14 cellular contexts compared by ENCODE assay signal in genomic region chr3:190491533-190492054, GRCh38. TPM values are rescaled to one million over a fixed set of nuclear protein-coding genes. Genes with fewer than 3 reads are reported as not detected.
DNase-seq lines count a peak whose midpoint lies in the region; ATAC-seq, FAIRE-seq and TF ChIP-seq lines count a peak whose summit lies in the region.
"Had no signal": no experiment of that assay in that cellular context is flagged by ENCODE, and none has a peak within 500 bp of the region (broad histone marks: within the 10 kb centered on the region; RNA-seq: fewer than 3 reads in every experiment).

No MANE protein-coding gene starts in this region.

- H3K27ac Mint-ChIP-seq in activated naive CD4-positive, alpha-beta T cell treated with anti-CD3 and anti-CD28 coated beads for 36 hours = no peak overlapping the region
- no peak overlapping the region for H3K27ac Mint-ChIP-seq in stimulated activated naive B cell treated with anti-CD40 and anti-IgM and Interleukin-4, amounts not matched to agents 10 μg/mL and 1 μg/mL and 100 μg/mL, for 72 hours
- H3K27ac Mint-ChIP-seq: endodermal cell had no signal

- H3K36me3 ChIP-seq in heart left ventricle (no peaks in the 10 kb centered on the region), stomach (no peaks in the 10 kb centered on the region)
- H3K36me3 ChIP-seq: BLaER1 treated with 17β-estradiol and CSF1 and Interleukin-3, amounts not matched to agents 10 nM and 100 nM had no signal

- peak overlapping the region; percentile 41 to 86 (median 77) for H3K27ac ChIP-seq in heart left ventricle
- H3K27ac ChIP-seq in stomach = no peak overlapping the region
- H3K27ac ChIP-seq: BLaER1 treated with 17β-estradiol and CSF1 and Interleukin-3, amounts not matched to agents 10 nM and 100 nM had no signal

- ATAC-seq in heart left ventricle (peak; percentile 83 to 91 (median 90)), GM21360 (IDR thresholded peaks at IDR 0.05; ENCODE audit: unreplicated experiment) (no peak)
- peak; percentile 81 for ATAC-seq in stimulated activated naive B cell treated with anti-CD40 and anti-IgM and Interleukin-4, amounts not matched to agents 10 μg/mL and 1 μg/mL and 100 μg/mL, for 72 hours (replicated peaks)

- intact Hi-C loops in activated naive CD4-positive, alpha-beta T cell treated with anti-CD3 and anti-CD28 coated beads for 36 hours (cut with micrococcal nuclease) = loop anchor here (1.0 to 5.0 kb wide), 8 partner anchors 22 to 649 kb away; partner anchors contain the start of gene CLDN1
- intact Hi-C loops in heart left ventricle (cut with DNase I) = no loop called here
- intact Hi-C loops in stomach (cut with DNase I; ENCODE audit: low total_unique reads) = no loop called here

- peak overlapping the region in 1 of 12 donors; percentile 12 for H3K4me3 ChIP-seq in heart left ventricle
- no peak overlapping the region for H3K4me3 ChIP-seq in stomach
- H3K4me3 ChIP-seq: BLaER1 treated with 17β-estradiol and CSF1 and Interleukin-3, amounts not matched to agents 10 nM and 100 nM had no signal

- peaks cover 24% of the 10 kb centered on the region for H3K4me1 Mint-ChIP-seq in activated naive CD4-positive, alpha-beta T cell treated with anti-CD3 and anti-CD28 coated beads for 36 hours (ENCODE audit: low read depth)
- H3K4me1 Mint-ChIP-seq in stimulated activated naive B cell treated with anti-CD40 and anti-IgM and Interleukin-4, amounts not matched to agents 10 μg/mL and 1 μg/mL and 100 μg/mL, for 72 hours = peaks cover 4 to 17% of the 10 kb centered on the region in 2 donors

- H3K36me3 Mint-ChIP-seq in activated naive CD4-positive, alpha-beta T cell treated with anti-CD3 and anti-CD28 coated beads for 36 hours (ENCODE audit: low read depth) = no peaks in the 10 kb centered on the region
- no peaks in the 10 kb centered on the region for H3K36me3 Mint-ChIP-seq in stimulated activated naive B cell treated with anti-CD40 and anti-IgM and Interleukin-4, amounts not matched to agents 10 μg/mL and 1 μg/mL and 100 μg/mL, for 72 hours

- peaks cover 0 to 31% (median 4%) of the 10 kb centered on the region in 12 donors for H3K4me1 ChIP-seq in heart left ventricle
- peaks cover 0 to under 1% (median 0%) of the 10 kb centered on the region in 4 donors for H3K4me1 ChIP-seq in stomach

- H3K27me3 ChIP-seq in heart left ventricle = peaks cover 0 to 6% (median 0%) of the 10 kb centered on the region in 9 donors
- no peaks in the 10 kb centered on the region for H3K27me3 ChIP-seq in stomach
- H3K27me3 ChIP-seq: BLaER1 treated with 17β-estradiol and CSF1 and Interleukin-3, amounts not matched to agents 10 nM and 100 nM had no signal

- TF ChIP-seq POLR2A in heart left ventricle (IDR thresholded peaks at IDR 0.05) (no peak), stomach (IDR thresholded peaks at IDR 0.05) (no peak)

- no peak for TF ChIP-seq CTCF in heart left ventricle (IDR thresholded peaks at IDR 0.05)
- no peak for TF ChIP-seq CTCF in stomach (IDR thresholded peaks at IDR 0.05)

- H3K9me3 ChIP-seq in heart left ventricle (no peaks in the 10 kb centered on the region), stomach (no peaks in the 10 kb centered on the region)
- H3K9me3 ChIP-seq: BLaER1 treated with 17β-estradiol and CSF1 and Interleukin-3, amounts not matched to agents 10 nM and 100 nM had no signal

- no peaks in the 10 kb centered on the region for H3K9me3 Mint-ChIP-seq in activated naive CD4-positive, alpha-beta T cell treated with anti-CD3 and anti-CD28 coated beads for 36 hours
- peaks cover 0 to 2% of the 10 kb centered on the region in 2 donors for H3K9me3 Mint-ChIP-seq in stimulated activated naive B cell treated with anti-CD40 and anti-IgM and Interleukin-4, amounts not matched to agents 10 μg/mL and 1 μg/mL and 100 μg/mL, for 72 hours
- H3K9me3 Mint-ChIP-seq: endodermal cell had no signal

- FAIRE-seq in RCC 7860 (lab: Jason Lieb, UNC) = peak; percentile 90

- CTCF ChIA-PET in activated naive CD4-positive, alpha-beta T cell treated with anti-CD3 and anti-CD28 coated beads for 36 hours (lab: Charles Lee) = interaction anchor here (1.3 kb wide), 1 partner anchor 23 kb away, joined by 3 read pairs; no protein-coding TSS in a partner anchor

- H3K27me3 Mint-ChIP-seq in activated naive CD4-positive, alpha-beta T cell treated with anti-CD3 and anti-CD28 coated beads for 36 hours (ENCODE audit: low read depth) = peaks cover 46% of the 10 kb centered on the region
- H3K27me3 Mint-ChIP-seq in stimulated activated naive B cell treated with anti-CD40 and anti-IgM and Interleukin-4, amounts not matched to agents 10 μg/mL and 1 μg/mL and 100 μg/mL, for 72 hours = peaks cover 34 to 50% of the 10 kb centered on the region in 2 donors

- 47 to 55% (median 52%) methylated on average over 4 of the region's 4 CpGs for WGBS in heart left ventricle, 4 donors
- 60 to 74% (median 68%) methylated on average over 4 of the region's 4 CpGs for WGBS in stomach, 5 donors

- no peak for TF ChIP-seq EP300 in stomach (IDR thresholded peaks at IDR 0.05)

- no peak overlapping the region for H3K4me3 Mint-ChIP-seq in activated naive CD4-positive, alpha-beta T cell treated with anti-CD3 and anti-CD28 coated beads for 36 hours
- H3K4me3 Mint-ChIP-seq in stimulated activated naive B cell treated with anti-CD40 and anti-IgM and Interleukin-4, amounts not matched to agents 10 μg/mL and 1 μg/mL and 100 μg/mL, for 72 hours = no peak overlapping the region
- H3K4me3 Mint-ChIP-seq: endodermal cell had no signal

- peak; percentile 30 for DNase-seq in activated naive CD4-positive, alpha-beta T cell treated with anti-CD3 and anti-CD28 coated beads for 36 hours
- DNase-seq in activated naive CD4-positive, alpha-beta T cell treated with anti-CD3 and anti-CD28 coated beads, Interleukin-2, amount 50 U/mL, for 16 hours = no peak
- DNase-seq in RCC 7860 (ENCODE audit: low spot score) = peak; percentile 84
- peak; percentile 34 to 68 (median 52) for DNase-seq in heart left ventricle
- DNase-seq in stimulated activated naive B cell treated with anti-CD40 and anti-IgM and Interleukin-4, amounts not matched to agents 10 μg/mL and 1 μg/mL and 100 μg/mL, for 72 hours = no peak
- DNase-seq in NCI-H146 treated with DMSO at 0.1 percent for 48 hours (lab: John Stamatoyannopoulos, UW; ENCODE audit: unreplicated experiment) = no peak
- no peak for DNase-seq in stomach
- DNase-seq: endodermal cell, NCI-H510A treated with DMSO at 0.1 percent for 48 hours, occipital lobe had no signal

RNA-seq across cellular contexts. Expression of gene IL1RAP, which starts 22.3 kb away (rescaled TPM):
- total RNA-seq in activated naive CD4-positive, alpha-beta T cell treated with anti-CD3 and anti-CD28 coated beads for 36 hours = 10 to 100 TPM; 11.0 to 13.7 TPM
- 10 to 100 TPM in 3 of 9 donors, 1 to 10 TPM in 6; 3.9 to 16.4 (median 8.2) TPM for total RNA-seq in heart left ventricle
- polyA plus RNA-seq in heart left ventricle = 10 to 100 TPM in 1 of 2 donors, 1 to 10 TPM in 1; 1.6 to 12.0 TPM
- total RNA-seq in stomach = 10 to 100 TPM in 2 of 5 donors, 1 to 10 TPM in 1, not detected in 2; 9.1 to 54.8 (median 19.1) TPM
- 1 to 10 TPM in 2 of 3 donors, under 1 TPM in 1; 0.76 to 3.5 (median 2.4) TPM for polyA plus RNA-seq in stomach

RNA-seq across cellular contexts. Expression of gene TMEM207, which starts 41.9 kb away (rescaled TPM):
- not detected for total RNA-seq in activated naive CD4-positive, alpha-beta T cell treated with anti-CD3 and anti-CD28 coated beads for 36 hours
- total RNA-seq in heart left ventricle (not detected), stomach (not detected)
- polyA plus RNA-seq in heart left ventricle (not detected), stomach (not detected)
- total RNA-seq: endodermal cell, glomerular endothelial cell, lower leg skin, occipital lobe had no signal

Comparison
In these comparisons a context has a peak if more than half of its experiments do, and no peak if none do; other contexts are left out.
1. DNase-seq: peak in activated naive CD4-positive, alpha-beta T cell treated with anti-CD3 and anti-CD28 coated beads for 36 hours (single experiment), RCC 7860 (single experiment) and heart left ventricle (5 of 5); none in activated naive CD4-positive, alpha-beta T cell treated with anti-CD3 and anti-CD28 coated beads, Interleukin-2, amount 50 U/mL, for 16 hours (single experiment), stimulated activated naive B cell treated with anti-CD40 and anti-IgM and Interleukin-4, amounts not matched to agents 10 μg/mL and 1 μg/mL and 100 μg/mL, for 72 hours (single experiment), NCI-H146 treated with DMSO at 0.1 percent for 48 hours (single experiment) and stomach (single experiment).
2. H3K27ac ChIP-seq: peak in heart left ventricle (12 of 12); none in stomach (0 of 5).